In genomic region chr22:49269371-49269770, GRCh38 we compare ENCODE assay signal across 16 cellular contexts.
DNase-seq lines count a peak whose midpoint lies in the region; TF ChIP-seq lines count a peak whose summit lies in the region.
"Had no signal": no experiment of that assay in that cellular context is flagged by ENCODE, and none has a peak within 500 bp of the region (broad histone marks: within the 10 kb centered on the region; RNA-seq: fewer than 3 reads in every experiment).

No MANE protein-coding gene starts in this region.

- no peak overlapping the region for H3K4me2 ChIP-seq in neuronal stem cell (ENCODE audit: insufficient read depth, low read length, poor library complexity, severe bottlenecking)
- H3K4me2 ChIP-seq: BLaER1 treated with 17β-estradiol and CSF1 and Interleukin-3, amounts not matched to agents 10 nM and 100 nM had no signal

- H3K9me3 Mint-ChIP-seq in type B pancreatic cell, result no peaks in the 10 kb centered on the region

- no peaks in the 10 kb centered on the region for H3K79me1 ChIP-seq in neuronal stem cell (ENCODE audit: low read depth, low read length)

- H3K27me3 ChIP-seq in NT2/D1 (ENCODE audit: insufficient read depth, insufficient read length) (peaks cover 57% of the 10 kb centered on the region), iPS-20b (ENCODE audit: insufficient read depth, low read length) (peaks cover 40% of the 10 kb centered on the region), neuronal stem cell (ENCODE audit: control insufficient read depth in 3 of 3, insufficient read depth in 3 of 3, low read depth in 1 of 3, low read length in 3 of 3) (peaks cover 0 to 16% (median 4%) of the 10 kb centered on the region in 3 experiments)

- no CpG with 5 or more reads among the region's 6 CpGs for WGBS in neuronal stem cell (ENCODE audit: extremely low coverage in 2 of 2, insufficient read length in 2 of 2, insufficient replicate concordance in 1 of 2), 2 donors

- no peak overlapping the region for H3K18ac ChIP-seq in neuronal stem cell (ENCODE audit: low read length)

- DNase-seq in NCI-H345 (lab: John Stamatoyannopoulos, UW) (peak; percentile 16), NCI-H345 treated with DMSO at 0.1 percent for 48 hours (lab: John Stamatoyannopoulos, UW; ENCODE audit: unreplicated experiment) (no peak), NT2/D1 (ENCODE audit: low read depth, low spot score) (peak; percentile 70), type B pancreatic cell (ENCODE audit: extremely low spot score, unreplicated experiment) (peak; percentile 32), neuronal stem cell (ENCODE audit: low spot score) (no peak), ACHN (no peak), nucleus accumbens (lab: John Stamatoyannopoulos, UW) (no peak)
- DNase-seq: DMS 273 treated with DMSO at 0.1 percent for 48 hours, KBM-7, NCI-H1436 treated with DMSO at 0.1 percent for 48 hours, NCI-H446, NCI-H82, SHP77 had no signal

- no peak overlapping the region for H2BK5ac ChIP-seq in neuronal stem cell (ENCODE audit: low read length)

- no peak overlapping the region for H2AK5ac ChIP-seq in neuronal stem cell (ENCODE audit: low read depth, low read length)

- H3K23ac ChIP-seq in neuronal stem cell (ENCODE audit: low read depth, low read length, poor library complexity), result no peak overlapping the region

- H3K9me3 ChIP-seq in NT2/D1 (ENCODE audit: insufficient read depth, low read length) (peaks cover 8% of the 10 kb centered on the region; the same call in 1 of the 2 replicates), iPS-20b (ENCODE audit: insufficient read depth, low read depth, low read length) (no peaks in the 10 kb centered on the region), neuronal stem cell (replicated peaks in 1 of 2; ENCODE audit: control insufficient read depth in 2 of 2, insufficient read depth in 1 of 2, low read depth in 1 of 2, low read length in 2 of 2) (no peaks in the 10 kb centered on the region)
- H3K9me3 ChIP-seq: BLaER1 treated with 17β-estradiol and CSF1 and Interleukin-3, amounts not matched to agents 10 nM and 100 nM had no signal

- no peak overlapping the region for H3K4me3 Mint-ChIP-seq in type B pancreatic cell

- H2BK12ac ChIP-seq in neuronal stem cell (ENCODE audit: low read length), result no peak overlapping the region

- in situ Hi-C loops in ACHN (cut with HindIII; ENCODE audit: low pct_ligation_motif_present, low pct_unique_long_range_greater_than_20kb, low sequenced_read_pairs), result no loop called here

- TF ChIP-seq CTCF in type B pancreatic cell (conservative IDR thresholded peaks at IDR 0.05), result no peak

- H3K4me1 ChIP-seq in NT2/D1 (ENCODE audit: insufficient read depth, insufficient read length), result no peaks in the 10 kb centered on the region
- peaks cover 20% of the 10 kb centered on the region; the same call in 1 of the 2 replicates for H3K4me1 ChIP-seq in iPS-20b (ENCODE audit: insufficient read depth, low read length)
- peaks cover 2 to 10% of the 10 kb centered on the region in 2 donors for H3K4me1 ChIP-seq in neuronal stem cell (ENCODE audit: control insufficient read depth in 2 of 2, insufficient read depth in 1 of 2, low read depth in 1 of 2, low read length in 2 of 2)

- H3K27me3 Mint-ChIP-seq in type B pancreatic cell, result peaks cover 52% of the 10 kb centered on the region

- no peak overlapping the region for H4K8ac ChIP-seq in neuronal stem cell (ENCODE audit: low read depth, low read length)

- H3K9ac ChIP-seq in NT2/D1 (ENCODE audit: insufficient read length, low read depth) (no peak overlapping the region), iPS-20b (ENCODE audit: low read depth, low read length) (no peak overlapping the region; the same call in 1 of the 2 replicates), neuronal stem cell (ENCODE audit: low read depth, low read length, poor library complexity) (no peak overlapping the region)
- H3K9ac ChIP-seq: BLaER1 treated with 17β-estradiol and CSF1 and Interleukin-3, amounts not matched to agents 10 nM and 100 nM had no signal

- H2BK120ac ChIP-seq in neuronal stem cell (ENCODE audit: low read depth, low read length), result no peak overlapping the region

- H3K4me3 ChIP-seq in NT2/D1 (ENCODE audit: insufficient read length, low read depth) (no peak overlapping the region), iPS-20b (ENCODE audit: low read length) (peak overlapping the region; percentile 63; the same call in 1 of the 2 replicates), neuronal stem cell (ENCODE audit: low read length in 2 of 2) (no peak overlapping the region)
- H3K4me3 ChIP-seq: BLaER1 treated with 17β-estradiol and CSF1 and Interleukin-3, amounts not matched to agents 10 nM and 100 nM had no signal

- no peak overlapping the region for H2AFZ ChIP-seq in neuronal stem cell (ENCODE audit: low read length)

- H3K36me3 ChIP-seq in NT2/D1 (ENCODE audit: insufficient read depth, insufficient read length, low read length) (no peaks in the 10 kb centered on the region), iPS-20b (ENCODE audit: insufficient read depth, low read depth, low read length) (no peaks in the 10 kb centered on the region), neuronal stem cell (replicated peaks in 1 of 2; ENCODE audit: control insufficient read depth in 2 of 2, insufficient read depth in 2 of 2, low read length in 2 of 2) (no peaks in the 10 kb centered on the region)
- H3K36me3 ChIP-seq: BLaER1 treated with 17β-estradiol and CSF1 and Interleukin-3, amounts not matched to agents 10 nM and 100 nM had no signal

- H2BK15ac ChIP-seq in neuronal stem cell (ENCODE audit: low read length), result no peak overlapping the region

- H3K4me1 Mint-ChIP-seq in type B pancreatic cell (ENCODE audit: unreplicated experiment), result no peaks in the 10 kb centered on the region

- H3K14ac ChIP-seq in neuronal stem cell (ENCODE audit: low read length), result no peak overlapping the region

- H3K4ac ChIP-seq in neuronal stem cell (ENCODE audit: low read length), result no peak overlapping the region

- no peak overlapping the region for H4K91ac ChIP-seq in neuronal stem cell (ENCODE audit: low read depth, low read length, poor library complexity)

- no peaks in the 10 kb centered on the region for H3K36me3 Mint-ChIP-seq in type B pancreatic cell

- H3K27ac Mint-ChIP-seq in type B pancreatic cell, result no peak overlapping the region

- H3K27ac ChIP-seq in iPS-20b (ENCODE audit: low read length), result no peak overlapping the region
- no peak overlapping the region for H3K27ac ChIP-seq in neuronal stem cell (replicated peaks; ENCODE audit: low read length)
- H3K27ac ChIP-seq: 22Rv1; BLaER1 treated with 17β-estradiol and CSF1 and Interleukin-3, amounts not matched to agents 10 nM and 100 nM had no signal

Comparison
In these comparisons a context has a peak if more than half of its experiments do, and no peak if none do; other contexts are left out.
1. DNase-seq: peak in NCI-H345 (single experiment), NT2/D1 (single experiment) and type B pancreatic cell (single experiment); none in NCI-H345 treated with DMSO at 0.1 percent for 48 hours (single experiment), neuronal stem cell (single experiment), ACHN (single experiment) and nucleus accumbens (0 of 56).